ENCODE assay signal across 8 cellular contexts in genomic region chr10:102432162-102432950, GRCh38. TPM values are rescaled to one million over a fixed set of nuclear protein-coding genes. Genes with fewer than 3 reads are reported as not detected.
DNase-seq lines count a peak whose midpoint lies in the region; ATAC-seq and TF ChIP-seq lines count a peak whose summit lies in the region.

Gene CUEDC2 (minus strand): TSS chr10:102432574. CDS start chr10:102425188, 7,386 bp downstream.

- no peaks in the 10 kb centered on the region; the same call in 1 of the 2 replicates for H3K79me2 ChIP-seq in KMS-11 (ENCODE audit: insufficient read depth, low read depth)

- peak in 1 of 2 donors; percentile 35 for TF ChIP-seq POLR2A in Peyer's patch (IDR thresholded peaks at IDR 0.05)

- TF ChIP-seq CTCF in KMS-11 (conservative IDR thresholded peaks at IDR 0.05; ENCODE audit: low read depth, low read length) (no peak), Peyer's patch (IDR thresholded peaks at IDR 0.05) (peak in 1 of 6 experiments; percentile 8)

- H3K27me3 ChIP-seq in KMS-11 (ENCODE audit: insufficient read depth, low read depth) (peaks cover 12% of the 10 kb centered on the region; the same call in 1 of the 2 replicates), Peyer's patch (no peaks in the 10 kb centered on the region), esophagus (ENCODE audit: control insufficient read depth in 1 of 2, insufficient read depth in 2 of 2, low read length in 2 of 2) (no peaks in the 10 kb centered on the region), muscle layer of duodenum (ENCODE audit: low read depth, low read length) (no peaks in the 10 kb centered on the region)

- H3K27ac ChIP-seq in KMS-11 (peak within 1 kb of the TSS; percentile 47), Peyer's patch (peak within 1 kb of the TSS; percentile 68 to 84 (median 80)), esophagus (ENCODE audit: low read depth in 2 of 2, low read length in 1 of 2) (peak within 1 kb of the TSS; percentile 36 to 84), muscle layer of duodenum (ENCODE audit: low read length) (peak within 1 kb of the TSS; percentile 79)

- peak; percentile 90 for ATAC-seq in GM21737 (IDR thresholded peaks at IDR 0.05; ENCODE audit: unreplicated experiment)

- 1% methylated on average over 52 of the region's 52 CpGs for WGBS in esophagus, 2 donors

- peak within 1 kb of the TSS; percentile 81 for H3K4me2 ChIP-seq in KMS-11

- peaks cover 15% of the 10 kb centered on the region for H3K4me1 ChIP-seq in KMS-11 (ENCODE audit: low read depth, poor library complexity, severe bottlenecking)
- peaks cover 0 to 40% (median 2%) of the 10 kb centered on the region in 4 donors for H3K4me1 ChIP-seq in Peyer's patch
- peaks cover 0 to 7% of the 10 kb centered on the region in 2 donors for H3K4me1 ChIP-seq in esophagus (ENCODE audit: control insufficient read depth in 2 of 2, insufficient read depth in 2 of 2, low read length in 1 of 2)
- peaks cover 11 to 13% of the 10 kb centered on the region in 2 donors for H3K4me1 ChIP-seq in muscle layer of duodenum (ENCODE audit: control insufficient read depth in 1 of 2, insufficient read depth in 2 of 2, low read length in 2 of 2)

- DNase-seq in DMS79 (lab: John Stamatoyannopoulos, UW) (peak; percentile 85), Peyer's patch (peak; percentile 94 to 98 (median 97))
- DNase-seq in activated T-cell treated with anti-CD3 and anti-CD28 coated beads, Interleukin-2, amount 50 U/mL, for 48 hours, result peak; percentile 100
- peak; percentile 90 to 93 for DNase-seq in stimulated activated CD8-positive, alpha-beta memory T cell treated with anti-CD3 and anti-CD28 coated beads, Interleukin-7, amount 100 ng/mL, for 48 hours (ENCODE audit: extremely low read depth in 1 of 2, low read depth in 1 of 2)

- H3K4me3 ChIP-seq in KMS-11 (IDR thresholded peaks at IDR 0.05; ENCODE audit: insufficient read depth, low read depth, low read length) (peak within 1 kb of the TSS; percentile 32), Peyer's patch (peak within 1 kb of the TSS; percentile 74 to 99 (median 91)), esophagus (ENCODE audit: low read depth in 1 of 2, low read length in 2 of 2) (peak within 1 kb of the TSS; percentile 69 to 93), muscle layer of duodenum (ENCODE audit: low read depth in 1 of 2, low read length in 2 of 2) (peak within 1 kb of the TSS; percentile 87 to 93)

- peak within 1 kb of the TSS; percentile 80 for H3K9ac ChIP-seq in KMS-11

- no peaks in the 10 kb centered on the region for H3K9me3 ChIP-seq in Peyer's patch
- H3K9me3 ChIP-seq in esophagus (ENCODE audit: control insufficient read depth in 2 of 2, insufficient read depth in 1 of 2, low read depth in 1 of 2, low read length in 1 of 2), result no peaks in the 10 kb centered on the region
- H3K9me3 ChIP-seq in muscle layer of duodenum (ENCODE audit: control insufficient read depth in 1 of 2, low read length in 2 of 2), result no peaks in the 10 kb centered on the region

- H3K36me3 ChIP-seq in KMS-11 (ENCODE audit: insufficient read depth) (no peaks in the 10 kb centered on the region), Peyer's patch (no peaks in the 10 kb centered on the region), esophagus (ENCODE audit: control insufficient read depth in 2 of 2, insufficient read depth in 2 of 2, low read length in 1 of 2) (no peaks in the 10 kb centered on the region), muscle layer of duodenum (ENCODE audit: control insufficient read depth in 1 of 2, insufficient read depth in 2 of 2, low read length in 2 of 2) (no peaks in the 10 kb centered on the region)

- no peaks in the 10 kb centered on the region for H4K20me1 ChIP-seq in KMS-11 (ENCODE audit: insufficient read depth)

- H2AFZ ChIP-seq in KMS-11 (ENCODE audit: low read depth), result peak within 1 kb of the TSS; percentile 72

RNA-seq across cellular contexts. Expression of gene CUEDC2, which starts in this region (rescaled TPM):
- 10 to 100 TPM in 3 of 4 donors, 1 to 10 TPM in 1; 8.9 to 56.9 (median 29.3) TPM for total RNA-seq in Peyer's patch
- 10 to 100 TPM; 16.3 to 30.3 TPM for polyA plus RNA-seq in esophagus

Comparison
In these comparisons a context has a peak if more than half of its experiments do, and no peak if none do; other contexts are left out.
1. Peak in every context shown above with its lines: DNase-seq, ATAC-seq, H3K4me3 ChIP-seq and H3K27ac ChIP-seq.
2. H3K4me3 ChIP-seq: peak in every context shown above with its lines; median percentile 91 in Peyer's patch; 90 in muscle layer of duodenum; 81 in esophagus; 32 in KMS-11.